1 cellular context compared by ENCODE assay signal in the genomic region with DNA sequence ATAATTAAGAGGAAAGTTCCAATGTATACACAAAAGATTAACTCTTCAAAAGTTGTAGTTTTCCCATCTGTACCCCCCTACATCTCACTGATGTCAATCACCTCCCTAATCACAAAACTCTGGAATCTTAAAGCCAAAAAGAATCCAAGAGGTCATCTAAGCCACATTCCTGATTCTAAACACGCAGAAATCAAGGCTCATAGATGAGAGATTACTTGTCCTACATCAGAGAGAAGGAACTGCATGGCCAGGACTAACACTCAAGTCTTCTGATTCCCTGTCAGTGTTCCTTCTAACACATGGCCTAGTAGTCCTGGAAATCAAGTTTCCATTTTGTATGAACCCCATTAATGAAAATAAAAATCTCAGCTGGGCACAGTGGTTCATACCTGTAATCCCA.
TF ChIP-seq lines count a peak whose summit lies in the region.

No MANE protein-coding gene starts in this region.

TF ChIP-seq in endothelial cell of umbilical vein, 7 proteins besides CTCF, POLR2A, EP300 and RAD21:
- TF ChIP-seq GATA2 (IDR thresholded peaks at IDR 0.05; ENCODE audit: insufficient read depth, insufficient read length, low read depth, low read length) (peak; percentile 14), MYC (IDR thresholded peaks at IDR 0.05; ENCODE audit: low read depth, low read length) (no peak), POLR2AphosphoS5 (IDR thresholded peaks at IDR 0.05; ENCODE audit: insufficient read depth, low read depth, low read length) (no peak)
